In the genomic region with DNA sequence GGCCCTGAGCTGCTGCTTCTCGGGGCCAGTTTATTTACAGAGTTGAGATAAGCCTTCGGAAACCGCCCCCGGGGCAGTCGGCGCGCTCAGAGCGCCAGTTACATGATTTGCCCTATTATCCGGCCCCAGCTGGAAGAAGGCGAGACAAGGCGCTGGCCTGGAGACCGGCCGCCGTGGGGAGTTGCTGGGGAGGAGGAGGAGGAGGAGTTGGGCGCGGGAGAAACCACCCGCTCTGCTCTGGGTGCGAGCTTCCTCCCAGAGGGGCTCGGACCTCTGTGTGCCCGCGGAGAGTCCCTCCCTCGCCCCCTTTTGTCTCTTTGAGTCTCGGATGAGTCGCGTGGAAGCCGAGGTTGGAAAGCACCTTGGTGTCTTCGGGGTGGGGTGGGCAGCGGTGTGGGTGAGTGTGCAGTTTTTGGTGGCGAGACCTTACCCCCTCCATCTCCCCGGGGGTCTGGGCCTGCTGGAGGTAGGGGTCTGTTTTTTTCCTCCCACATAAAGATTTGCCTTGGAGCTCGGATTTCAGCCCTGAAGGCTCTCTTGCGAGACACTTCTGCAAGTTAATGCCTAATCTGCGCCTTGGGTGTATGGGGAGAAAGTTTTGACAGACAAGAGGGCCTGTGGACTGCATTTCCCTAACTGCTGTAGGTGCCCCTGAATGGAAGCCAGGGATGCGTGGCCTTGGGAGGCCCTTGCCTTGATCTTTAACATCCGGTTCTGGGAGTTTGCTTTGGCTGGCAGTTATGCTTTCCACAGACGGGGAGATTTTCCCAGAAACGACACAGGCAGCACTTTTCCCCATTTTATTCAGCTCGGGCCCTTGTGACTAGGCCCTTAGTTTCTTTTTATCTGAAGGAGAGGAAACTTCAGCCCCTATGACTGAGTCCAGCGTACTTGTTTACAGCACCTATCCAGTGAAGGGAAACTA, we compare ENCODE assay signal across 8 cellular contexts.
DNase-seq lines count a peak whose midpoint lies in the region; ATAC-seq and TF ChIP-seq lines count a peak whose summit lies in the region.

No MANE protein-coding gene starts in this region.

- peak overlapping the region; percentile 82 to 98 (median 94) for H3K27ac ChIP-seq in heart right ventricle

- H3K9me3 Mint-ChIP-seq in activated naive CD4-positive, alpha-beta T cell treated with anti-CD3 and anti-CD28 coated beads, Interleukin-2, amount 50 U/mL, for 24 hours: no peaks in the 10 kb centered on the region
- H3K9me3 Mint-ChIP-seq in progenitor cell of endocrine pancreas (ENCODE audit: low read depth): no peaks in the 10 kb centered on the region

- TF ChIP-seq CTCF in heart right ventricle (IDR thresholded peaks at IDR 0.05): no peak
- no peak for TF ChIP-seq CTCF in progenitor cell of endocrine pancreas (IDR thresholded peaks at IDR 0.05; ENCODE audit: unreplicated experiment)

- no peaks in the 10 kb centered on the region for H3K27me3 Mint-ChIP-seq in activated naive CD4-positive, alpha-beta T cell treated with anti-CD3 and anti-CD28 coated beads, Interleukin-2, amount 50 U/mL, for 24 hours
- H3K27me3 Mint-ChIP-seq in progenitor cell of endocrine pancreas: no peaks in the 10 kb centered on the region

- H3K9ac ChIP-seq in NT2/D1 (ENCODE audit: insufficient read length, low read depth): peak overlapping the region; percentile 96

- H3K4me3 ChIP-seq in NT2/D1 (ENCODE audit: insufficient read length, low read depth): peak overlapping the region; percentile 78
- H3K4me3 ChIP-seq in heart right ventricle: peak overlapping the region; percentile 52 to 89 (median 83)

- H3K4me3 Mint-ChIP-seq in activated naive CD4-positive, alpha-beta T cell treated with anti-CD3 and anti-CD28 coated beads, Interleukin-2, amount 50 U/mL, for 24 hours: no peak overlapping the region
- no peak overlapping the region for H3K4me3 Mint-ChIP-seq in progenitor cell of endocrine pancreas (ENCODE audit: low read depth)

- ATAC-seq in heart right ventricle (peak; percentile 25 to 59 (median 33)), GM21381 (IDR thresholded peaks at IDR 0.05; ENCODE audit: unreplicated experiment) (no peak)

- DNase-seq in ELF-1 (ENCODE audit: low read depth, low spot score) (peak; percentile 93), HCEC 1CT (peak; percentile 56), NT2/D1 (ENCODE audit: low read depth, low spot score) (peak; percentile 51), heart right ventricle (peak; percentile 59), progenitor cell of endocrine pancreas (ENCODE audit: low spot score, unreplicated experiment) (no peak), GF-D8 (lab: John Stamatoyannopoulos, UW) (no peak)

- H3K27me3 ChIP-seq in NT2/D1 (ENCODE audit: insufficient read depth, insufficient read length): no peaks in the 10 kb centered on the region
- H3K27me3 ChIP-seq in heart right ventricle: peaks cover 0 to 4% (median 0%) of the 10 kb centered on the region in 7 donors

- H3K36me3 Mint-ChIP-seq in activated naive CD4-positive, alpha-beta T cell treated with anti-CD3 and anti-CD28 coated beads, Interleukin-2, amount 50 U/mL, for 24 hours: no peaks in the 10 kb centered on the region
- no peaks in the 10 kb centered on the region for H3K36me3 Mint-ChIP-seq in progenitor cell of endocrine pancreas (ENCODE audit: insufficient read depth)

- H3K4me1 Mint-ChIP-seq in activated naive CD4-positive, alpha-beta T cell treated with anti-CD3 and anti-CD28 coated beads, Interleukin-2, amount 50 U/mL, for 24 hours: peaks cover 38% of the 10 kb centered on the region
- H3K4me1 Mint-ChIP-seq in progenitor cell of endocrine pancreas (ENCODE audit: low read depth): peaks cover 27% of the 10 kb centered on the region

- no peaks in the 10 kb centered on the region for H3K36me3 ChIP-seq in NT2/D1 (ENCODE audit: insufficient read depth, insufficient read length, low read length)
- H3K36me3 ChIP-seq in heart right ventricle: no peaks in the 10 kb centered on the region

- peak overlapping the region; percentile 83 for H3K27ac Mint-ChIP-seq in activated naive CD4-positive, alpha-beta T cell treated with anti-CD3 and anti-CD28 coated beads, Interleukin-2, amount 50 U/mL, for 24 hours
- peak overlapping the region; percentile 96 for H3K27ac Mint-ChIP-seq in progenitor cell of endocrine pancreas

- intact Hi-C loops in heart right ventricle (cut with DNase I): loop anchor here in 7 of 10 donors (2.0 to 10.0 kb wide), 9 partner anchors 23 to 429 kb away; no protein-coding TSS in a partner anchor

- WGBS in heart right ventricle, 2 donors: 2% methylated on average over 39 of the region's 39 CpGs

- H3K4me1 ChIP-seq in NT2/D1 (ENCODE audit: insufficient read depth, insufficient read length) (peaks cover 10% of the 10 kb centered on the region), heart right ventricle (peaks cover 7 to 85% (median 71%) of the 10 kb centered on the region in 9 donors)

- no peaks in the 10 kb centered on the region for H3K9me3 ChIP-seq in NT2/D1 (ENCODE audit: insufficient read depth, low read length)
- H3K9me3 ChIP-seq in heart right ventricle: no peaks in the 10 kb centered on the region

Comparison
In these comparisons a context has a peak if more than half of its experiments do, and no peak if none do; other contexts are left out.
1. DNase-seq: peak in ELF-1 (single experiment), HCEC 1CT (single experiment), NT2/D1 (single experiment) and heart right ventricle (2 of 2); none in progenitor cell of endocrine pancreas (single experiment) and GF-D8 (single experiment).